8 cellular contexts compared by ENCODE assay signal in genomic region chr5:108380531-108381021, GRCh38. TPM values are rescaled to one million over a fixed set of nuclear protein-coding genes. Genes with fewer than 3 reads are reported as not detected.
DNase-seq lines count a peak whose midpoint lies in the region; ATAC-seq and TF ChIP-seq lines count a peak whose summit lies in the region.

No MANE protein-coding gene starts in this region.

- peaks cover 28% of the 10 kb centered on the region for H3K36me3 Mint-ChIP-seq in dendritic cell treated with granulocyte-macrophage colony-stimulating factor and Interleukin-4, amounts not matched to agents 40 ng/mL and 50 ng/mL, for 4 days (ENCODE audit: low read depth)

- TF ChIP-seq CTCF in GM06990 (IDR thresholded peaks at IDR 0.05; ENCODE audit: insufficient read depth, low read length, poor library complexity, severe bottlenecking) (no peak), lung (IDR thresholded peaks at IDR 0.05; ENCODE audit: control extremely low read depth, extremely low read depth) (no peak)

- peak; percentile 33 for ATAC-seq in GM21619 (IDR thresholded peaks at IDR 0.05; ENCODE audit: unreplicated experiment)
- no peak for ATAC-seq in lung (ENCODE audit: insufficient read depth, low FRiP score)

- intact Hi-C loops in dendritic cell treated with granulocyte-macrophage colony-stimulating factor and Interleukin-4, amounts not matched to agents 40 ng/mL and 50 ng/mL, for 4 days (cut with micrococcal nuclease) = loop anchor here (10.0 kb wide), 2 partner anchors 344 to 1314 kb away; no protein-coding TSS in a partner anchor

- in situ Hi-C loops in KBM-7 (cut with MboI; ENCODE audit: low pct_unique_long_range_greater_than_20kb, low sequenced_read_pairs) = no loop called here

- 1% methylated on average over 25 to 43 of the region's 43 CpGs for WGBS in lung, 2 donors

- peaks cover 3 to 9% of the 10 kb centered on the region in 2 donors for H3K4me1 ChIP-seq in lung (ENCODE audit: control insufficient read depth in 2 of 2, insufficient read depth in 2 of 2, low read length in 2 of 2)

- peaks cover 3% of the 10 kb centered on the region for H3K27me3 Mint-ChIP-seq in dendritic cell treated with granulocyte-macrophage colony-stimulating factor and Interleukin-4, amounts not matched to agents 40 ng/mL and 50 ng/mL, for 4 days

- H3K36me3 ChIP-seq in GM06990 (ENCODE audit: control insufficient read depth, insufficient read depth, low read length) (no peaks in the 10 kb centered on the region), lung (ENCODE audit: control insufficient read depth in 2 of 2, insufficient read depth in 2 of 2, low read length in 2 of 2) (no peaks in the 10 kb centered on the region)

- H3K9me3 Mint-ChIP-seq in dendritic cell treated with granulocyte-macrophage colony-stimulating factor and Interleukin-4, amounts not matched to agents 40 ng/mL and 50 ng/mL, for 4 days = peaks cover 21% of the 10 kb centered on the region

- peaks cover 25% of the 10 kb centered on the region for H3K4me1 Mint-ChIP-seq in dendritic cell treated with granulocyte-macrophage colony-stimulating factor and Interleukin-4, amounts not matched to agents 40 ng/mL and 50 ng/mL, for 4 days (ENCODE audit: low read depth)

- peak overlapping the region; percentile 96 for H3K4me3 ChIP-seq in GM06990 (replicated peaks; ENCODE audit: low read depth, low read length)
- peak overlapping the region; percentile 97 for H3K4me3 ChIP-seq in lung

- H3K27me3 ChIP-seq in GM06990 (replicated peaks; ENCODE audit: control insufficient read depth, insufficient read depth, low read length) = no peaks in the 10 kb centered on the region
- H3K27me3 ChIP-seq in lung (ENCODE audit: control insufficient read depth, insufficient read depth) = no peaks in the 10 kb centered on the region

- H3K27ac ChIP-seq in lung (ENCODE audit: low read depth in 1 of 2, low read length in 1 of 2) = peak overlapping the region; percentile 99 to 100

- H3K27ac Mint-ChIP-seq in dendritic cell treated with granulocyte-macrophage colony-stimulating factor and Interleukin-4, amounts not matched to agents 40 ng/mL and 50 ng/mL, for 4 days = peak overlapping the region; percentile 93

- H3K9me3 ChIP-seq in lung (ENCODE audit: control insufficient read depth in 2 of 2, insufficient read depth in 1 of 2, low read length in 1 of 2) = no peaks in the 10 kb centered on the region

- peak overlapping the region; percentile 94 for H3K4me3 Mint-ChIP-seq in dendritic cell treated with granulocyte-macrophage colony-stimulating factor and Interleukin-4, amounts not matched to agents 40 ng/mL and 50 ng/mL, for 4 days

- peak; percentile 85 for DNase-seq in GM06990 (ENCODE audit: extremely low read depth, insufficient read length)
- DNase-seq in KBM-7 = peak; percentile 27
- DNase-seq in activated CD4-positive, alpha-beta T cell treated with anti-CD3 and anti-CD28 coated beads for 4 hours = peak; percentile 47 to 53
- peak; percentile 36 for DNase-seq in lung (ENCODE audit: low spot score)
- DNase-seq in stimulated activated CD8-positive, alpha-beta memory T cell treated with anti-CD3 and anti-CD28 coated beads, Interleukin-15, amount 100 ng/mL, for 1 hour (ENCODE audit: low read depth) = peak; percentile 20
- DNase-seq in kidney glomerular epithelial cell (lab: John Stamatoyannopoulos, UW) = no peak

RNA-seq across cellular contexts. Expression of gene FBXL17, which starts 1.3 kb away (rescaled TPM):
- total RNA-seq in lung = 10 to 100 TPM; 21.4 to 23.9 TPM
- 1 to 10 TPM; 4.0 to 5.8 TPM for polyA plus RNA-seq in lung
